In genomic region chr9:129929467-129930125, GRCh38 we compare ENCODE assay signal across 18 cellular contexts.
DNase-seq lines count a peak whose midpoint lies in the region; FAIRE-seq and TF ChIP-seq lines count a peak whose summit lies in the region.
"Had no signal": no experiment of that assay in that cellular context is flagged by ENCODE, and none has a peak within 500 bp of the region (broad histone marks: within the 10 kb centered on the region; RNA-seq: fewer than 3 reads in every experiment).

No MANE protein-coding gene starts in this region.

- H3K27me3 ChIP-seq in bronchial epithelial cell (ENCODE audit: control insufficient read depth, insufficient read depth, low read length) (no peaks in the 10 kb centered on the region), stomach smooth muscle (ENCODE audit: control insufficient read depth in 1 of 2, insufficient read depth in 2 of 2, low read length in 2 of 2) (no peaks in the 10 kb centered on the region)
- H3K27me3 ChIP-seq: brain microvascular endothelial cell, upper lobe of right lung had no signal

- no peak overlapping the region for H3K4me3 Mint-ChIP-seq in activated naive CD8-positive, alpha-beta T cell
- no peak overlapping the region for H3K4me3 Mint-ChIP-seq in activated naive CD8-positive, alpha-beta T cell treated with anti-CD3 and anti-CD28 coated beads for 36 hours

- no peaks in the 10 kb centered on the region for H3K9me3 Mint-ChIP-seq in activated naive CD8-positive, alpha-beta T cell (ENCODE audit: low read depth)
- no peaks in the 10 kb centered on the region for H3K9me3 Mint-ChIP-seq in activated naive CD8-positive, alpha-beta T cell treated with anti-CD3 and anti-CD28 coated beads for 36 hours

- no peaks in the 10 kb centered on the region for H3K9me3 ChIP-seq in stomach smooth muscle (ENCODE audit: control insufficient read depth in 2 of 2, low read length in 2 of 2)
- H3K9me3 ChIP-seq: upper lobe of right lung had no signal

- FAIRE-seq in bronchial epithelial cell (lab: Jason Lieb, UNC), result no peak

- TF ChIP-seq CTCF in bronchial epithelial cell (IDR thresholded peaks at IDR 0.05; ENCODE audit: insufficient read depth, low read length, severe bottlenecking), result no peak

- DNase-seq in activated naive CD8-positive, alpha-beta T cell treated with anti-CD3 and anti-CD28 coated beads for 36 hours, result no peak
- peak; percentile 38 for DNase-seq in RKO (ENCODE audit: low spot score)
- DNase-seq in bronchial epithelial cell (ENCODE audit: low read depth), result peak; percentile 18
- no peak for DNase-seq in amniotic stem cell (lab: John Stamatoyannopoulos, UW)
- no peak for DNase-seq in NCI-H524 (lab: John Stamatoyannopoulos, UW)
- DNase-seq in NOMO-1 treated with dmso at 0.1 percent for 144 hours (lab: John Stamatoyannopoulos, UW; ENCODE audit: unreplicated experiment), result no peak
- DNase-seq: activated CD4-positive, CD25-positive, alpha-beta regulatory T cell; activated effector memory CD4-positive, alpha-beta T cell treated with Interleukin-2 at 50 U/mL for 16 hours; brain microvascular endothelial cell; DMS 273 treated with DMSO at 0.1 percent for 48 hours; effector CD4-positive, alpha-beta T cell; foreskin melanocyte; NCI-H2029 treated with DMSO at 0.1 percent for 48 hours; NCI-H69; right cardiac atrium; upper lobe of right lung had no signal

- H3K27ac Mint-ChIP-seq in activated naive CD8-positive, alpha-beta T cell, result peak overlapping the region; percentile 80
- H3K27ac Mint-ChIP-seq in activated naive CD8-positive, alpha-beta T cell treated with anti-CD3 and anti-CD28 coated beads for 36 hours, result no peak overlapping the region

- no peaks in the 10 kb centered on the region for H3K27me3 Mint-ChIP-seq in activated naive CD8-positive, alpha-beta T cell
- H3K27me3 Mint-ChIP-seq in activated naive CD8-positive, alpha-beta T cell treated with anti-CD3 and anti-CD28 coated beads for 36 hours, result no peaks in the 10 kb centered on the region

- H3K4me1 ChIP-seq in stomach smooth muscle (ENCODE audit: control insufficient read depth, insufficient read depth, low read length), result peaks cover 17% of the 10 kb centered on the region

- no peak overlapping the region for H3K9ac ChIP-seq in stomach smooth muscle (ENCODE audit: low read length in 2 of 2)

- H3K27ac ChIP-seq in stomach smooth muscle (ENCODE audit: low read length), result peak overlapping the region; percentile 31
- H3K27ac ChIP-seq: brain microvascular endothelial cell had no signal

- H3K36me3 ChIP-seq in bronchial epithelial cell (ENCODE audit: control insufficient read depth, insufficient read depth, low read length) (peaks cover under 1% of the 10 kb centered on the region), stomach smooth muscle (ENCODE audit: control insufficient read depth in 2 of 2, insufficient read depth in 2 of 2, low read length in 2 of 2) (peaks cover 15 to 16% of the 10 kb centered on the region in 2 donors)

- H3K4me1 Mint-ChIP-seq in activated naive CD8-positive, alpha-beta T cell (ENCODE audit: low read depth), result peaks cover 41% of the 10 kb centered on the region
- peaks cover 33% of the 10 kb centered on the region for H3K4me1 Mint-ChIP-seq in activated naive CD8-positive, alpha-beta T cell treated with anti-CD3 and anti-CD28 coated beads for 36 hours

- H3K4me3 ChIP-seq in bronchial epithelial cell (ENCODE audit: low read depth, low read length) (no peak overlapping the region), stomach smooth muscle (ENCODE audit: low read length in 2 of 2) (no peak overlapping the region)
- H3K4me3 ChIP-seq: upper lobe of right lung had no signal

- peaks cover 10% of the 10 kb centered on the region for H3K36me3 Mint-ChIP-seq in activated naive CD8-positive, alpha-beta T cell
- peaks cover 43% of the 10 kb centered on the region for H3K36me3 Mint-ChIP-seq in activated naive CD8-positive, alpha-beta T cell treated with anti-CD3 and anti-CD28 coated beads for 36 hours

Comparison
In these comparisons a context has a peak if more than half of its experiments do, and no peak if none do; other contexts are left out.
1. DNase-seq: peak in RKO (single experiment) and bronchial epithelial cell (single experiment); none in activated naive CD8-positive, alpha-beta T cell treated with anti-CD3 and anti-CD28 coated beads for 36 hours (single experiment), amniotic stem cell (single experiment), NCI-H524 (0 of 2) and NOMO-1 treated with dmso at 0.1 percent for 144 hours (single experiment).